ENCODE assay signal across 8 cellular contexts in the genomic region with DNA sequence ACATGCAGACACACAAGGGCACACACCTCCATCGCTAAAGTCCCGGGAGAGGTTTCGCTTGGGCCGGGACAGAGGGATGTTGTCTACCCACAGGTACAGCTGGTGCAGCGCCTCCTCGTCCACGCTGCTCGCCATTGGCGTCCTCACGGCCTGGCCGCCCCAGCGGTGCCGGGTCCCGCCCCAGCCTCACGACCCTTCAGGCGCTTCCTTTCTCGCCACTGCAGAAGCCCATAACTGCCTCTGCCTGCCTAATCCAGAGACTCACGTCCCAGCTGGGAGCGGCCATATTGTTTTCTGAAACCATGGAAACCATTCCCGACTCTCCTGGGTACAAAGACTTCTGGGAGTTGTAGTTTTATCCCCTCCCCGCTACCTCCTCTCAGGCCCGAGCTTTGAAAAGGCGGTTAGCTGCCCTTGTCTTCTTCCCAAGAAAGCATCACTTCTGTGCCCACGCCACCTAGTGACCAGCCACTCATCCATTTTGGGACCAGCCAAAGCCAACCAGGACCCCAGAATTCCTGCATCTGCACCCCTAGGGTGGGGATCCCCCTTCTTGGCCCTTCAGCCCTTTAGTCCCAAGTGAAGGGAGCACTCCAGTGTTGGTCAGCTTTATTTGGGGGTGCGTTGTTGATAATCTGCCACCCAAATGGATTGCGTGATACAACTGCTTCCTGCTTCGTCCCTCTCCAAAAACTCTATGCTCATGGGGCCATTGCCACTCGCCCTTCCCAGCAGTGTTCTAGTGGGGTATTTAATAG. TPM values are rescaled to one million over a fixed set of nuclear protein-coding genes. Genes with fewer than 3 reads are reported as not detected.
DNase-seq lines count a peak whose midpoint lies in the region; ATAC-seq, FAIRE-seq and TF ChIP-seq lines count a peak whose summit lies in the region.

A gene with protein sequence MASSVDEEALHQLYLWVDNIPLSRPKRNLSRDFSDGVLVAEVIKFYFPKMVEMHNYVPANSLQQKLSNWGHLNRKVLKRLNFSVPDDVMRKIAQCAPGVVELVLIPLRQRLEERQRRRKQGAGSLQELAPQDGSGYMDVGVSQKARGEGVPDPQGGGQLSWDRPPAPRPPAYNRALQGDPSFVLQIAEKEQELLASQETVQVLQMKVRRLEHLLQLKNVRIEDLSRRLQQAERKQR (minus strand): TSS at position 296 of the 758 bp plus-strand sequence. CDS start 161 bp downstream, at position 135.

- H2AFZ ChIP-seq in PC-9: peak within 1 kb of the TSS; percentile 71

- peaks cover 30% of the 10 kb centered on the region for H3K79me2 ChIP-seq in PC-9 (ENCODE audit: low read depth)

- DNase-seq in DMS153 (lab: John Stamatoyannopoulos, UW): peak; percentile 95
- DNase-seq in Kasumi-1 (lab: John Stamatoyannopoulos, UW): peak; percentile 92 to 97
- peak; percentile 85 to 94 for DNase-seq in PC-9
- peak; percentile 55 to 87 for DNase-seq in heart right ventricle
- peak in 5 of 6 donors; percentile 73 to 86 (median 81) for DNase-seq in pancreas

- no TSS peak for BruUV-seq in PC-9 (replicated peaks; lab: Mats Ljungman, UMichigan)

- H3K4me1 ChIP-seq in PC-9 (replicated peaks; ENCODE audit: insufficient read depth) (peaks cover 34% of the 10 kb centered on the region), heart right ventricle (peaks cover 33 to 61% (median 43%) of the 10 kb centered on the region in 9 donors), pancreas (peaks cover 10 to 38% (median 31%) of the 10 kb centered on the region in 3 donors)

- intact Hi-C loops in PC-9 (cut with micrococcal nuclease; ENCODE audit: unreplicated experiment): loop anchor here (1.0 to 10.0 kb wide), 6 partner anchors 13 to 323 kb away; a partner anchor contains a TSS
- intact Hi-C loops in heart right ventricle (cut with DNase I): loop anchor here in 3 of 10 donors (5.0 to 10.0 kb wide), 3 partner anchors 41 to 303 kb away; a partner anchor contains a TSS
- intact Hi-C loops in pancreas (cut with DNase I): no loop called here

- peak within 1 kb of the TSS; percentile 84 for H3K4me2 ChIP-seq in PC-9

- no peak for TF ChIP-seq POLR2A in GM18505 (IDR thresholded peaks at IDR 0.05; ENCODE audit: borderline replicate concordance, extremely low read depth, insufficient read depth, insufficient read length)

- H3K27me3 ChIP-seq in PC-9 (ENCODE audit: insufficient read depth, low read depth) (no peaks in the 10 kb centered on the region), heart right ventricle (peaks cover 0 to 17% (median 0%) of the 10 kb centered on the region in 7 donors), pancreas (no peaks in the 10 kb centered on the region)

- peak; percentile 61 for ATAC-seq in GM21381 (IDR thresholded peaks at IDR 0.05; ENCODE audit: unreplicated experiment)
- ATAC-seq in heart right ventricle: peak; percentile 68 to 87 (median 80)
- ATAC-seq in pancreas: peak; percentile 74 to 88 (median 84)
- ATAC-seq in GM18505 (IDR thresholded peaks at IDR 0.05; ENCODE audit: unreplicated experiment): no peak

- peak within 1 kb of the TSS; percentile 65 for H3K4me3 ChIP-seq in PC-9
- H3K4me3 ChIP-seq in heart right ventricle: peak within 1 kb of the TSS in 9 of 10 donors; percentile 27 to 51 (median 44)
- H3K4me3 ChIP-seq in pancreas: peak within 1 kb of the TSS in 3 of 4 donors; percentile 18 to 46 (median 37)

- no peaks in the 10 kb centered on the region for H3K9me2 ChIP-seq in PC-9 (ENCODE audit: insufficient read depth)

- no peaks in the 10 kb centered on the region for H3K36me3 ChIP-seq in PC-9 (ENCODE audit: low read depth)
- peaks cover 0 to 16% (median 0%) of the 10 kb centered on the region in 9 donors for H3K36me3 ChIP-seq in heart right ventricle
- no peaks in the 10 kb centered on the region for H3K36me3 ChIP-seq in pancreas

- H3F3A ChIP-seq in PC-9 (ENCODE audit: insufficient read depth, low read depth): peaks cover 16% of the 10 kb centered on the region; the same call in 1 of the 2 replicates

- POLR2A ChIA-PET in PC-9 (lab: Charles Lee; ENCODE audit: unreplicated experiment): interaction anchor here (0.5 to 0.8 kb wide), 3 partner anchors 13 to 819 kb away, joined by 3 to 5 read pairs (median 3); a partner anchor contains a TSS

- WGBS in heart right ventricle, 2 donors: 16% methylated on average over 28 of the region's 28 CpGs
- WGBS in pancreas, 2 donors: 11 to 12% methylated on average over 28 of the region's 28 CpGs

- TF ChIP-seq CTCF in PC-9 (conservative IDR thresholded peaks at IDR 0.05) (peak; percentile 75), heart right ventricle (IDR thresholded peaks at IDR 0.05) (peak in 7 of 9 donors; percentile 27 to 54 (median 44)), pancreas (IDR thresholded peaks at IDR 0.05) (no peak)

- FAIRE-seq in pancreas (lab: Jason Lieb, UNC): peak; percentile 89

- no peak within 1 kb of the TSS for H3K27ac ChIP-seq in PC-9
- H3K27ac ChIP-seq in angular gyrus (ENCODE audit: low read depth, low read length): peak within 1 kb of the TSS; percentile 55
- peak within 1 kb of the TSS in 8 of 10 donors; percentile 2 to 57 (median 30) for H3K27ac ChIP-seq in heart right ventricle
- peak within 1 kb of the TSS; percentile 31 to 76 (median 46) for H3K27ac ChIP-seq in pancreas

- H4K20me1 ChIP-seq in PC-9 (ENCODE audit: insufficient read depth): peaks cover 38% of the 10 kb centered on the region

- CTCF ChIA-PET in PC-9 (lab: Charles Lee): interaction anchor here (0.9 to 1.6 kb wide), 4 partner anchors 13 to 218 kb away, joined by 3 to 7 read pairs (median 5); a partner anchor contains a TSS

- H3K9me3 ChIP-seq in PC-9 (ENCODE audit: insufficient read depth, low read depth) (no peaks in the 10 kb centered on the region), heart right ventricle (no peaks in the 10 kb centered on the region), pancreas (no peaks in the 10 kb centered on the region)

RNA-seq across cellular contexts. Expression of the gene that starts here (rescaled TPM):
- total RNA-seq in PC-9 (2021) (2.6 and 2.7 TPM in 2 replicates), heart right ventricle (under 1 TPM in 6 of 10 donors, not detected in 4; 0.16 to 0.47 (median 0.23) TPM), pancreas (under 1 TPM; 0.20 to 0.55 (median 0.40) TPM)
- polyA plus RNA-seq in heart right ventricle (under 1 TPM; 0.07 to 0.29 TPM), pancreas (1 to 10 TPM; 1.7 TPM)

Comparison
In these comparisons a context has a peak if more than half of its experiments do, and no peak if none do; other contexts are left out.
1. Peak in DNase-seq, ATAC-seq, H3K4me3 ChIP-seq and H3K27ac ChIP-seq in heart right ventricle; RNA of the gene not detected or under 1 TPM.
2. CTCF ChIP-seq: peak in PC-9 (single experiment) and heart right ventricle (7 of 9); none in pancreas (0 of 4).
3. Peak in every context shown above with its lines, with median percentiles within 50 percentile points of each other: DNase-seq and H3K4me3 ChIP-seq.